In the genomic region with DNA sequence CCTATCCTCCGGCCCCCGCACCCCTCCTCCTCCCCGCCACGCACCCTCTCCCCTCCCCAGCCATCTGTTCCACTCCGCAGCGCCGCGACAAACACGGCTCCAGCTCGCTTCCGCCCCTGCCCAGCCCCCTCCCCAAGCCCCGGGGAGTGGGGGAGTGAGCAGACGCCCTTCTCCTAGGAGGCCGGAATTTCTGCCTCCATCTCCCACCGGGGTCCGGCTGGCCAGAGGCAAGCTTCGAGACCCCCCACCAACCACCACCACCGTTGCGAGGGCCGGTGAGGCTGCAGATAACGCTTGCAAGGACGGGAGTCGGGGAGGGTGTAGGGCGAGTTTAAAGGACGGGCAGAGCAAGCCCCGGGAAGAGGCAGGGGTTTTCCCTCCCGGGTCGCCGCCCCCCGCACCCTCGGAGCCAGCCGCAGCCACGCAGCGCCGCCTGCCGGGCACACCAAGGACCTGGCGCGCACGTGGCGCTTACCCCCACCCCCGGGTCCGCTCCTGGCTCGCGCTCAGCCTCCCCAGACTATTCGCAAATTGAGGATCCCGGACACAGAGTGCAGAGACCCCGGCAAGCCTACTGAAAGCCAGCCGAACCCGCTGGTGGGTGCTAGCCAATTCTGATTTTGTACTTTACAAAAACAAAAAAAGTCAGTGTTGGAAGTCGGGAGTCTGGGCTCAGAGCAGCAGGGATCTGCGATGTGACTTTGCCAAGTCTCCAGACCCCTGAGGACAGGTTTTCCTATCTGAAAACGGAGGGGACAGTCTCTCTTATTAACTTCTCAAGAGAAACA, we compare ENCODE assay signal across 1 cellular context.
A peak's percentile ranks its signal among the peaks of the same experiment; 100 is the strongest.
TF ChIP-seq lines count a peak whose summit lies in the region.

No MANE protein-coding gene starts in this region.

TF ChIP-seq in K562, 482 proteins besides CTCF, POLR2A, EP300 and RAD21:
- no peak for TF ChIP-seq HDAC1 (IDR thresholded peaks at IDR 0.05)
- TF ChIP-seq, protein P1, sequence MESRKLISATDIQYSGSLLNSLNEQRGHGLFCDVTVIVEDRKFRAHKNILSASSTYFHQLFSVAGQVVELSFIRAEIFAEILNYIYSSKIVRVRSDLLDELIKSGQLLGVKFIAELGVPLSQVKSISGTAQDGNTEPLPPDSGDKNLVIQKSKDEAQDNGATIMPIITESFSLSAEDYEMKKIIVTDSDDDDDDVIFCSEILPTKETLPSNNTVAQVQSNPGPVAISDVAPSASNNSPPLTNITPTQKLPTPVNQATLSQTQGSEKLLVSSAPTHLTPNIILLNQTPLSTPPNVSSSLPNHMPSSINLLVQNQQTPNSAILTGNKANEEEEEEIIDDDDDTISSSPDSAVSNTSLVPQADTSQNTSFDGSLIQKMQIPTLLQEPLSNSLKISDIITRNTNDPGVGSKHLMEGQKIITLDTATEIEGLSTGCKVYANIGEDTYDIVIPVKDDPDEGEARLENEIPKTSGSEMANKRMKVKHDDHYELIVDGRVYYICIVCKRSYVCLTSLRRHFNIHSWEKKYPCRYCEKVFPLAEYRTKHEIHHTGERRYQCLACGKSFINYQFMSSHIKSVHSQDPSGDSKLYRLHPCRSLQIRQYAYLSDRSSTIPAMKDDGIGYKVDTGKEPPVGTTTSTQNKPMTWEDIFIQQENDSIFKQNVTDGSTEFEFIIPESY (CRISPR knock-in tag; IDR thresholded peaks at IDR 0.05) = peak; percentile 70
- peak; percentile 62 for TF ChIP-seq POLR2G (IDR thresholded peaks at IDR 0.05; ENCODE audit: low read depth, low read length)
